8 cellular contexts compared by ENCODE assay signal in genomic region chr14:37903561-37904191, GRCh38.
DNase-seq lines count a peak whose midpoint lies in the region; ATAC-seq, FAIRE-seq and TF ChIP-seq lines count a peak whose summit lies in the region.

No MANE protein-coding gene starts in this region.

- H3K27me3 ChIP-seq in astrocyte (ENCODE audit: insufficient read depth, low read length) = peaks cover 2% of the 10 kb centered on the region

- H3K36me3 Mint-ChIP-seq in CD14-positive monocyte = no peaks in the 10 kb centered on the region
- H3K36me3 Mint-ChIP-seq in astrocyte (ENCODE audit: low read depth, unreplicated experiment) = no peaks in the 10 kb centered on the region
- no peaks in the 10 kb centered on the region for H3K36me3 Mint-ChIP-seq in immature natural killer cell
- H3K36me3 Mint-ChIP-seq in activated naive CD8-positive, alpha-beta T cell treated with anti-CD3 and anti-CD28 coated beads, Interleukin-2, amount 50 U/mL, for 24 hours (ENCODE audit: low read depth) = no peaks in the 10 kb centered on the region

- TF ChIP-seq CTCF in CD14-positive monocyte (IDR thresholded peaks at IDR 0.05) = peak; percentile 46
- peak; percentile 64 for TF ChIP-seq CTCF in astrocyte (IDR thresholded peaks at IDR 0.05; ENCODE audit: insufficient read depth, low read depth, low read length)

- peak overlapping the region; percentile 75 for H3K4me2 ChIP-seq in astrocyte (ENCODE audit: low read length)

- H3K9ac ChIP-seq in astrocyte (ENCODE audit: low read length) = peak overlapping the region; percentile 43

- H3K4me3 Mint-ChIP-seq in CD14-positive monocyte (no peak overlapping the region), astrocyte (ENCODE audit: unreplicated experiment) (no peak overlapping the region), immature natural killer cell (no peak overlapping the region)
- no peak overlapping the region for H3K4me3 Mint-ChIP-seq in stimulated activated naive CD8-positive, alpha-beta T cell treated with anti-CD3 and anti-CD28 coated beads, Interleukin-15, amount 100 ng/mL, for 72 hours
- no peak overlapping the region for H3K4me3 Mint-ChIP-seq in activated naive CD8-positive, alpha-beta T cell treated with anti-CD3 and anti-CD28 coated beads, Interleukin-2, amount 50 U/mL, for 24 hours

- intact Hi-C loops in CD14-positive monocyte (cut with micrococcal nuclease) = no loop called here

- no peaks in the 10 kb centered on the region for H3K9me3 ChIP-seq in astrocyte (ENCODE audit: insufficient read depth, low read depth, low read length)

- H3K27ac ChIP-seq in astrocyte (ENCODE audit: low read depth, low read length) = no peak overlapping the region

- H3K4me3 ChIP-seq in astrocyte (ENCODE audit: insufficient read depth, low read depth, low read length) = no peak overlapping the region

- H4K20me1 ChIP-seq in astrocyte (ENCODE audit: insufficient read depth, low read length) = no peaks in the 10 kb centered on the region

- H2AFZ ChIP-seq in astrocyte (ENCODE audit: low read depth, low read length) = peak overlapping the region; percentile 60

- no peaks in the 10 kb centered on the region for H3K4me1 Mint-ChIP-seq in CD14-positive monocyte
- no peaks in the 10 kb centered on the region for H3K4me1 Mint-ChIP-seq in astrocyte (ENCODE audit: low read depth, unreplicated experiment)
- no peaks in the 10 kb centered on the region for H3K4me1 Mint-ChIP-seq in immature natural killer cell
- H3K4me1 Mint-ChIP-seq in stimulated activated naive CD8-positive, alpha-beta T cell treated with anti-CD3 and anti-CD28 coated beads, Interleukin-15, amount 100 ng/mL, for 72 hours = peaks cover 5% of the 10 kb centered on the region
- H3K4me1 Mint-ChIP-seq in activated naive CD8-positive, alpha-beta T cell treated with anti-CD3 and anti-CD28 coated beads, Interleukin-2, amount 50 U/mL, for 24 hours = no peaks in the 10 kb centered on the region

- peaks cover 0 to 10% (median 0%) of the 10 kb centered on the region in 3 donors for H3K27me3 Mint-ChIP-seq in CD14-positive monocyte (ENCODE audit: low read depth in 3 of 3)
- peaks cover 15% of the 10 kb centered on the region for H3K27me3 Mint-ChIP-seq in astrocyte (ENCODE audit: low read depth, unreplicated experiment)
- H3K27me3 Mint-ChIP-seq in immature natural killer cell (ENCODE audit: low read depth in 3 of 3) = peaks cover 3 to 9% (median 5%) of the 10 kb centered on the region in 3 donors
- peaks cover 16% of the 10 kb centered on the region for H3K27me3 Mint-ChIP-seq in stimulated activated naive CD8-positive, alpha-beta T cell treated with anti-CD3 and anti-CD28 coated beads, Interleukin-15, amount 100 ng/mL, for 72 hours
- peaks cover 10% of the 10 kb centered on the region for H3K27me3 Mint-ChIP-seq in activated naive CD8-positive, alpha-beta T cell treated with anti-CD3 and anti-CD28 coated beads, Interleukin-2, amount 50 U/mL, for 24 hours

- H3K27ac Mint-ChIP-seq in CD14-positive monocyte (peak overlapping the region in 1 of 7 donors; percentile 24), astrocyte (ENCODE audit: unreplicated experiment) (no peak overlapping the region), immature natural killer cell (no peak overlapping the region)
- no peak overlapping the region for H3K27ac Mint-ChIP-seq in stimulated activated naive CD8-positive, alpha-beta T cell treated with anti-CD3 and anti-CD28 coated beads, Interleukin-15, amount 100 ng/mL, for 72 hours
- no peak overlapping the region for H3K27ac Mint-ChIP-seq in activated naive CD8-positive, alpha-beta T cell treated with anti-CD3 and anti-CD28 coated beads, Interleukin-2, amount 50 U/mL, for 24 hours

- FAIRE-seq in astrocyte (lab: Jason Lieb, UNC) = peak; percentile 20

- DNase-seq in CD14-positive monocyte (ENCODE audit: low spot score) (no peak), NCI-H2171 (lab: John Stamatoyannopoulos, UW) (peak; percentile 30), astrocyte (ENCODE audit: low read depth) (peak; percentile 8), immature natural killer cell (peak; percentile 9 to 28 (median 10))
- DNase-seq in stimulated activated naive CD8-positive, alpha-beta T cell treated with anti-CD3 and anti-CD28 coated beads, Interleukin-15, amount 100 ng/mL, for 72 hours = peak in 1 of 2 donors; percentile 3
- DNase-seq in activated naive CD8-positive, alpha-beta T cell treated with anti-CD3 and anti-CD28 coated beads, Interleukin-2, amount 50 U/mL, for 24 hours = no peak

- H3K79me2 ChIP-seq in astrocyte (ENCODE audit: insufficient read depth, low read length) = no peaks in the 10 kb centered on the region

- no peaks in the 10 kb centered on the region for H3K9me3 Mint-ChIP-seq in CD14-positive monocyte
- H3K9me3 Mint-ChIP-seq in astrocyte (ENCODE audit: unreplicated experiment) = no peaks in the 10 kb centered on the region
- no peaks in the 10 kb centered on the region for H3K9me3 Mint-ChIP-seq in immature natural killer cell
- no peaks in the 10 kb centered on the region for H3K9me3 Mint-ChIP-seq in stimulated activated naive CD8-positive, alpha-beta T cell treated with anti-CD3 and anti-CD28 coated beads, Interleukin-15, amount 100 ng/mL, for 72 hours
- no peaks in the 10 kb centered on the region for H3K9me3 Mint-ChIP-seq in activated naive CD8-positive, alpha-beta T cell treated with anti-CD3 and anti-CD28 coated beads, Interleukin-2, amount 50 U/mL, for 24 hours

- no peaks in the 10 kb centered on the region for H3K36me3 ChIP-seq in astrocyte (ENCODE audit: insufficient read depth, low read length)

- ATAC-seq in GM18519 (IDR thresholded peaks at IDR 0.05; ENCODE audit: low FRiP score, unreplicated experiment) (peak; percentile 66), HG02884 (IDR thresholded peaks at IDR 0.05; ENCODE audit: unreplicated experiment) (no peak)
- peak; percentile 57 for ATAC-seq in stimulated activated naive CD8-positive, alpha-beta T cell treated with anti-CD3 and anti-CD28 coated beads, Interleukin-15, amount 100 ng/mL, for 72 hours
- ATAC-seq in activated naive CD8-positive, alpha-beta T cell treated with anti-CD3 and anti-CD28 coated beads, Interleukin-2, amount 50 U/mL, for 24 hours = no peak

- peaks cover 7% of the 10 kb centered on the region for H3K4me1 ChIP-seq in astrocyte (ENCODE audit: insufficient read depth, low read length)

Comparison
In these comparisons a context has a peak if more than half of its experiments do, and no peak if none do; other contexts are left out.
1. DNase-seq: peak in NCI-H2171 (single experiment), astrocyte (single experiment) and immature natural killer cell (3 of 3); none in CD14-positive monocyte (single experiment) and activated naive CD8-positive, alpha-beta T cell treated with anti-CD3 and anti-CD28 coated beads, Interleukin-2, amount 50 U/mL, for 24 hours (single experiment).
2. ATAC-seq: peak in GM18519 (single experiment) and stimulated activated naive CD8-positive, alpha-beta T cell treated with anti-CD3 and anti-CD28 coated beads, Interleukin-15, amount 100 ng/mL, for 72 hours (single experiment); none in activated naive CD8-positive, alpha-beta T cell treated with anti-CD3 and anti-CD28 coated beads, Interleukin-2, amount 50 U/mL, for 24 hours (single experiment) and HG02884 (single experiment).